Comparison of ENCODE assay signal across 26 cellular contexts in genomic region chr3:182005683-182006082, GRCh38.
"Had no signal": no experiment of that assay in that cellular context is flagged by ENCODE, and none has a peak within 500 bp of the region (broad histone marks: within the 10 kb centered on the region; RNA-seq: fewer than 3 reads in every experiment).

No MANE protein-coding gene starts in this region.

- H3K27ac Mint-ChIP-seq: activated naive CD4-positive, alpha-beta T cell treated with anti-CD3 and anti-CD28 coated beads, Interleukin-2, amount 50 U/mL, for 72 hours; activated T-cell treated with anti-CD3 and anti-CD28 coated beads, Interleukin-2, amount 50 U/mL, for 72 hours; mesothelial cell of epicardium; naive B cell; T-helper 17 cell had no signal

- H3K4me3 Mint-ChIP-seq: activated T-cell treated with anti-CD3 and anti-CD28 coated beads, Interleukin-2, amount 50 U/mL, for 72 hours; mesothelial cell of epicardium; naive B cell; neural crest cell; T-helper 17 cell had no signal

- H3K27me3 Mint-ChIP-seq: naive B cell, T-helper 17 cell had no signal

- H3K9ac ChIP-seq: parathyroid adenoma had no signal

- H3K79me2 ChIP-seq: hepatocyte, parathyroid adenoma had no signal

- H3K27ac ChIP-seq: colonic mucosa, gastrocnemius medialis, hepatocyte, left ventricle myocardium inferior, parathyroid adenoma, right atrium auricular region, thoracic aorta, upper lobe of left lung, VCaP had no signal

- H2AFZ ChIP-seq: hepatocyte, parathyroid adenoma had no signal

- H3K36me3 ChIP-seq: colonic mucosa, gastrocnemius medialis, left ventricle myocardium inferior, right atrium auricular region, thoracic aorta, upper lobe of left lung had no signal

- H3K4me3 ChIP-seq: colonic mucosa, gastrocnemius medialis, hepatocyte, left ventricle myocardium inferior, lung, right atrium auricular region, thoracic aorta, upper lobe of left lung had no signal

- ATAC-seq: activated naive CD4-positive, alpha-beta T cell treated with anti-CD3 and anti-CD28 coated beads, Interleukin-2, amount 50 U/mL, for 72 hours; activated T-cell treated with anti-CD3 and anti-CD28 coated beads, Interleukin-2, amount 50 U/mL, for 72 hours; gastrocnemius medialis; stimulated activated naive CD8-positive, alpha-beta T cell treated with anti-CD3 and anti-CD28 coated beads, Interleukin-15, Interleukin-2, amounts not matched to agents 100 U/mL and 50 U/mL, for 24 hours; T-helper 17 cell had no signal

- H3K9me3 Mint-ChIP-seq: mesothelial cell of epicardium had no signal

- H3K36me3 Mint-ChIP-seq: activated naive CD4-positive, alpha-beta T cell treated with anti-CD3 and anti-CD28 coated beads, Interleukin-2, amount 50 U/mL, for 72 hours; mesothelial cell of epicardium; naive B cell had no signal

- H3K9me3 ChIP-seq: colonic mucosa, gastrocnemius medialis, left ventricle myocardium inferior, right atrium auricular region, thoracic aorta, upper lobe of left lung had no signal

- H3K27me3 ChIP-seq: colonic mucosa, gastrocnemius medialis, hepatocyte, right atrium auricular region, upper lobe of left lung had no signal

- DNase-seq: activated CD4-positive, alpha-beta T cell treated with anti-CD3 and anti-CD28 coated beads for 4 hours; activated CD4-positive, alpha-beta T cell treated with anti-CD3 and anti-CD28 coated beads, Interleukin-2, amount 50 U/mL, for 4 hours; activated naive CD4-positive, alpha-beta T cell; activated T-cell treated with anti-CD3 and anti-CD28 coated beads for 4 hours; activated T-cell treated with anti-CD3 and anti-CD28 coated beads, Interleukin-2, amount 50 U/mL, for 72 hours; cerebellar nuclear complex; colonic mucosa; effector CD8-positive, alpha-beta T cell; gastrocnemius medialis; glutamatergic neuron; islet precursor cell; left ventricle myocardium inferior; naive B cell; occipital lobe; stimulated activated naive CD8-positive, alpha-beta T cell treated with anti-CD3 and anti-CD28 coated beads, Interleukin-15, Interleukin-2, amounts not matched to agents 100 U/mL and 50 U/mL, for 24 hours; T-helper 17 cell; upper lobe of left lung had no signal

- H3K4me1 ChIP-seq: colonic mucosa, gastrocnemius medialis, left ventricle myocardium inferior, parathyroid adenoma, right atrium auricular region, upper lobe of left lung had no signal

- H3K4me2 ChIP-seq: hepatocyte had no signal

- H3K4me1 Mint-ChIP-seq: naive B cell, T-helper 17 cell had no signal
